8 cellular contexts compared by ENCODE assay signal in the genomic region with DNA sequence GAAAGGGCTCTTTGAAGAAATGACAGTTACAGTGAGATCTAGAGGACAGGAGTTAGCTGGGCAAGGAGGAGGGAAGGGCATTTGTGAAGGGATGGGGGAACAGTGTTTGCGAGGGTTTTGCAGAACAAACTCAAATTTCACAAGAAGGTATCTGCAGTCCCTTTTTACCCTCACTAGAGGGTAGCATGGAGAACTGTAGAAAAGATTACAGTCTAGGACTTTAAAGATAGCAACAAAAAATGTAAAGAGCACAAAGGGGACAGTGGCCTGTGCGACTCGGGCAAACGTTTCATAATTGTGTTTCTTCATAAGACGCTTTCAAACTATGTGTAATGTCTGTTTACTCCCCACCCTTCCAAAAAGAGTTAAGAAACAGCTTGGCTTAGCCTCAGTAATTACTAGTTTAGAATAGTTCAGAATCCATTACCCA. TPM values are rescaled to one million over a fixed set of nuclear protein-coding genes. Genes with fewer than 3 reads are reported as not detected.
DNase-seq lines count a peak whose midpoint lies in the region; ATAC-seq, FAIRE-seq and TF ChIP-seq lines count a peak whose summit lies in the region.

No MANE protein-coding gene starts in this region.

- no peak for FAIRE-seq in GM12892 (lab: Jason Lieb, UNC)

- no TSS peak for BruUV-seq in MCF 10A (replicated peaks; lab: Mats Ljungman, UMichigan)

- H3K27me3 Mint-ChIP-seq in MCF 10A (ENCODE audit: insufficient read depth, unreplicated experiment) = no peaks in the 10 kb centered on the region

- intact Hi-C loops in MCF 10A (cut with micrococcal nuclease) (loop anchor here (5.0 kb wide), 1 partner anchor 150 kb away; no protein-coding TSS in a partner anchor), mucosa of descending colon (cut with DNase I, micrococcal nuclease) (no loop called here)

- no peaks in the 10 kb centered on the region for H3K9me3 ChIP-seq in mucosa of descending colon

- ATAC-seq in mucosa of descending colon = peak; percentile 31
- no peak for ATAC-seq in esophagus mucosa
- no peak for ATAC-seq in HG03354 (IDR thresholded peaks at IDR 0.05; ENCODE audit: poor library complexity, severe bottlenecking, unreplicated experiment)

- CTCF ChIA-PET in MCF 10A (lab: Yijun Ruan, JAX) = interaction anchor here (0.6 to 2.3 kb wide), 20 partner anchors 8 to 326 kb away, joined by 3 to 10 read pairs (median 4); no protein-coding TSS in a partner anchor

- peaks cover 19% of the 10 kb centered on the region for H3K36me3 Mint-ChIP-seq in MCF 10A (ENCODE audit: insufficient read depth, unreplicated experiment)

- H3K4me1 ChIP-seq in mucosa of descending colon (ENCODE audit: low read depth) = no peaks in the 10 kb centered on the region

- DNase-seq in NCI-H748 (lab: John Stamatoyannopoulos, UW; ENCODE audit: unreplicated experiment) (peak; percentile 15), NCI-H748 treated with DMSO at 0.1 percent for 48 hours (lab: John Stamatoyannopoulos, UW) (no peak), NCI-H2227 treated with DMSO at 0.1 percent for 48 hours (lab: John Stamatoyannopoulos, UW) (peak; percentile 33), MCF 10A (ENCODE audit: unreplicated experiment) (peak; percentile 51), mucosa of descending colon (peak in 1 of 3 donors; percentile 27), GM12892 (ENCODE audit: insufficient read length) (no peak)

- POLR2A ChIA-PET in MCF 10A (lab: Yijun Ruan, JAX) = interaction anchor here (0.5 to 1.3 kb wide), 4 partner anchors 10 to 131 kb away, joined by 3 to 4 read pairs (median 4); no protein-coding TSS in a partner anchor

- H3K4me3 ChIP-seq in mucosa of descending colon = no peak overlapping the region

- H3K27ac Mint-ChIP-seq in MCF 10A (ENCODE audit: low read depth, unreplicated experiment) = no peak overlapping the region

- no peak for TF ChIP-seq POLR2A in GM12892 (IDR thresholded peaks at IDR 0.05; ENCODE audit: low read depth, low read length)

- TF ChIP-seq CTCF in MCF 10A (IDR thresholded peaks at IDR 0.05; ENCODE audit: unreplicated experiment) = peak; percentile 36
- no peak for TF ChIP-seq CTCF in mucosa of descending colon (IDR thresholded peaks at IDR 0.05)

- H3K9me3 Mint-ChIP-seq in MCF 10A (ENCODE audit: unreplicated experiment) = no peaks in the 10 kb centered on the region

- H3K4me3 Mint-ChIP-seq in MCF 10A (ENCODE audit: unreplicated experiment) = no peak overlapping the region

- no peaks in the 10 kb centered on the region for H3K36me3 ChIP-seq in mucosa of descending colon (ENCODE audit: low read depth)

- peaks cover 12% of the 10 kb centered on the region for H3K4me1 Mint-ChIP-seq in MCF 10A (ENCODE audit: insufficient read depth, unreplicated experiment)

RNA-seq across cellular contexts. Expression of gene ASXL1, which starts 21.2 kb away (rescaled TPM):
- total RNA-seq in MCF 10A (2022) = 58.9 and 69.9 TPM in 2 replicates
- 10 to 100 TPM; 47.4 to 78.9 (median 52.3) TPM for total RNA-seq in mucosa of descending colon
- 27.5 TPM for total RNA-seq in esophagus mucosa
- 58.3 TPM for polyA plus RNA-seq in GM12892 (2012; ENCODE audit: missing spikeins)

RNA-seq across cellular contexts. Expression of gene KIF3B, which starts 59.5 kb away (rescaled TPM):
- total RNA-seq in MCF 10A (2022) = 21.7 and 28.7 TPM in 2 replicates
- total RNA-seq in mucosa of descending colon = 10 to 100 TPM; 39.3 to 54.6 (median 52.0) TPM
- 11.9 TPM for total RNA-seq in esophagus mucosa
- 13.7 TPM for polyA plus RNA-seq in GM12892 (2012; ENCODE audit: missing spikeins)

Comparison
In these comparisons a context has a peak if more than half of its experiments do, and no peak if none do; other contexts are left out.
1. DNase-seq: peak in NCI-H748 (single experiment), NCI-H2227 treated with DMSO at 0.1 percent for 48 hours (single experiment) and MCF 10A (single experiment); none in NCI-H748 treated with DMSO at 0.1 percent for 48 hours (single experiment) and GM12892 (single experiment).